In the genomic region with DNA sequence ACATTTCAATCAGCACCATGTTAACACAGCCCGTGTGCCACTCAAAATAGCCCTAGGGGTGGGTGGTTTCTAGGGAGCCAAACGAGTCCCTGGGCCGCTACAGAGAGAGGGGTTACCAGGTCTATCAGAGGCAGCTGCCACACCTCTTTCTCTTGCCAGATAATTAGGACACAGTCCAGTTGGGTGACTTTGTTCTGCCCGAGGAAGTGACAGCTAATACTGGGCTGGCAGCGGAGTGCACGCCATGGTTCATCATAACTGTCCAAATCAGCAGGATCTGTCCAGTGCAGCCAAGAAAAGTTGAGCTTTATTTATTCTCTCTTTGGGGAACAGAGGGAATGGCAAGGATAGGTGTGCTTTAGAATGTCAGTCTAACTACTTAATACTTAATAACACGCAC, we compare ENCODE assay signal across 28 cellular contexts.
"Had no signal": no experiment of that assay in that cellular context is flagged by ENCODE, and none has a peak within 500 bp of the region (broad histone marks: within the 10 kb centered on the region; RNA-seq: fewer than 3 reads in every experiment).

No MANE protein-coding gene starts in this region.

- H3K4me3 Mint-ChIP-seq: activated CD4-positive, alpha-beta memory T cell treated with anti-CD3 and anti-CD28 coated beads for 36 hours; activated CD4-positive, alpha-beta T cell treated with anti-CD3 and anti-CD28 coated beads for 36 hours; activated CD4-positive, alpha-beta T cell treated with anti-CD3 and anti-CD28 coated beads, Interleukin-2, amount 10 ng/mL, durations not matched to agents 24 days and 14 days; activated CD8-positive, alpha-beta memory T cell treated with anti-CD3 and anti-CD28 coated beads, Interleukin-2, amount 10 ng/mL, durations not matched to agents 7 days and 5 days; activated CD8-positive, alpha-beta T cell treated with anti-CD3 and anti-CD28 coated beads, Interleukin-2, amount 10 ng/mL, durations not matched to agents 7 days and 5 days; activated naive CD4-positive, alpha-beta T cell treated with anti-CD3 and anti-CD28 coated beads, Interleukin-2, amount 10 ng/mL, durations not matched to agents 7 days and 5 days; activated naive CD8-positive, alpha-beta T cell treated with anti-CD3 and anti-CD28 coated beads, Interleukin-2, amount 10 ng/mL, durations not matched to agents 7 days and 5 days; activated T-helper 1 cell treated with anti-CD3 and anti-CD28 coated beads, Interleukin-12 subunit alpha, Interleukin-12 subunit beta, Interleukin-2, Interleukin-4 antibody, amounts not matched to agents 30 ng/mL and 10 ng/mL and 1 ng/mL, durations not matched to agents 14 hours and 24 hours and 36 hours; central memory CD8-positive, alpha-beta T cell had no signal

- H3K9me3 ChIP-seq: colonic mucosa, esophagus squamous epithelium, gastroesophageal sphincter had no signal

- H3K27ac Mint-ChIP-seq: activated CD4-positive, alpha-beta memory T cell treated with anti-CD3 and anti-CD28 coated beads for 36 hours; activated CD4-positive, alpha-beta T cell treated with anti-CD3 and anti-CD28 coated beads for 36 hours; activated CD4-positive, alpha-beta T cell treated with anti-CD3 and anti-CD28 coated beads, Interleukin-2, amount 10 ng/mL, durations not matched to agents 24 days and 14 days; activated CD8-positive, alpha-beta memory T cell treated with anti-CD3 and anti-CD28 coated beads, Interleukin-2, amount 10 ng/mL, durations not matched to agents 7 days and 5 days; activated CD8-positive, alpha-beta T cell treated with anti-CD3 and anti-CD28 coated beads, Interleukin-2, amount 10 ng/mL, durations not matched to agents 7 days and 5 days; activated naive CD4-positive, alpha-beta T cell treated with anti-CD3 and anti-CD28 coated beads, Interleukin-2, amount 10 ng/mL, durations not matched to agents 7 days and 5 days; activated naive CD4-positive, alpha-beta T cell treated with anti-CD3 and anti-CD28 coated beads, Interleukin-2, amount 50 U/mL, for 72 hours; activated naive CD8-positive, alpha-beta T cell treated with anti-CD3 and anti-CD28 coated beads, Interleukin-2, amount 10 ng/mL, durations not matched to agents 7 days and 5 days; activated T-helper 1 cell treated with anti-CD3 and anti-CD28 coated beads, Interleukin-12 subunit alpha, Interleukin-12 subunit beta, Interleukin-2, Interleukin-4 antibody, amounts not matched to agents 30 ng/mL and 10 ng/mL and 1 ng/mL, durations not matched to agents 14 hours and 24 hours and 36 hours; activated T-helper 2 cell treated with anti-CD3 and anti-CD28 coated beads, Interferon-gamma antibody, Interleukin-2, Interleukin-4, amounts not matched to agents 10 μg/mL and 5 μg/mL and 100 μg/mL, durations not matched to agents 14 hours and 24 hours and 36 hours had no signal

- ATAC-seq: activated CD4-positive, alpha-beta T cell treated with anti-CD3 and anti-CD28 coated beads for 36 hours; activated CD8-positive, alpha-beta memory T cell treated with anti-CD3 and anti-CD28 coated beads, Interleukin-2, amount 10 ng/mL, durations not matched to agents 7 days and 5 days; activated CD8-positive, alpha-beta T cell treated with anti-CD3 and anti-CD28 coated beads, Interleukin-2, amount 10 ng/mL, durations not matched to agents 7 days and 5 days; activated naive CD4-positive, alpha-beta T cell treated with anti-CD3 and anti-CD28 coated beads, Interleukin-2, amount 50 U/mL, for 72 hours; gastroesophageal sphincter; heart right ventricle had no signal

- H3K27me3 Mint-ChIP-seq: activated CD4-positive, alpha-beta memory T cell treated with anti-CD3 and anti-CD28 coated beads for 36 hours; activated CD4-positive, alpha-beta T cell treated with anti-CD3 and anti-CD28 coated beads for 36 hours; activated CD4-positive, alpha-beta T cell treated with anti-CD3 and anti-CD28 coated beads, Interleukin-2, amount 10 ng/mL, durations not matched to agents 24 days and 14 days; activated CD8-positive, alpha-beta memory T cell treated with anti-CD3 and anti-CD28 coated beads, Interleukin-2, amount 10 ng/mL, durations not matched to agents 7 days and 5 days; activated naive CD4-positive, alpha-beta T cell treated with anti-CD3 and anti-CD28 coated beads, Interleukin-2, amount 10 ng/mL, durations not matched to agents 7 days and 5 days; activated naive CD8-positive, alpha-beta T cell treated with anti-CD3 and anti-CD28 coated beads, Interleukin-2, amount 10 ng/mL, durations not matched to agents 7 days and 5 days; central memory CD8-positive, alpha-beta T cell had no signal

- DNase-seq: activated CD4-positive, alpha-beta memory T cell treated with anti-CD3 and anti-CD28 coated beads for 36 hours; activated CD4-positive, alpha-beta T cell treated with anti-CD3 and anti-CD28 coated beads for 36 hours; activated CD4-positive, alpha-beta T cell treated with anti-CD3 and anti-CD28 coated beads, Interleukin-2, amount 10 ng/mL, durations not matched to agents 24 days and 14 days; activated CD4-positive, CD25-positive, alpha-beta regulatory T cell; activated CD4-positive, CD25-positive, alpha-beta regulatory T cell treated with anti-CD3 and anti-CD28 coated beads, Interleukin-2, amount 50 U/mL, for 72 hours; activated CD8-positive, alpha-beta memory T cell treated with anti-CD3 and anti-CD28 coated beads, Interleukin-2, amount 10 ng/mL, durations not matched to agents 7 days and 5 days; activated CD8-positive, alpha-beta memory T cell treated with anti-CD3 and anti-CD28 coated beads, Interleukin-2, amount 50 U/mL, for 4 hours; activated CD8-positive, alpha-beta T cell treated with anti-CD3 and anti-CD28 coated beads, Interleukin-2, amount 10 ng/mL, durations not matched to agents 7 days and 5 days; activated effector memory CD4-positive, alpha-beta T cell treated with anti-CD3 and anti-CD28 coated beads, Interleukin-2, amount 50 U/mL, for 16 hours; activated naive CD4-positive, alpha-beta T cell; activated naive CD4-positive, alpha-beta T cell treated with anti-CD3 and anti-CD28 coated beads, Interleukin-2, amount 10 ng/mL, durations not matched to agents 7 days and 5 days; activated naive CD8-positive, alpha-beta T cell treated with anti-CD3 and anti-CD28 coated beads, Interleukin-2, amount 10 ng/mL, durations not matched to agents 7 days and 5 days; activated T-cell treated with anti-CD3 and anti-CD28 coated beads, Interleukin-2, amount 50 U/mL, for 1 hour; activated T-cell treated with anti-CD3 and anti-CD28 coated beads, Interleukin-2, amount 50 U/mL, for 48 hours; amniotic stem cell; anterior cingulate cortex; brain microvascular endothelial cell; colonic mucosa; effector CD8-positive, alpha-beta T cell; esophagus squamous epithelium; foreskin melanocyte; heart right ventricle; T-helper 2 cell had no signal

- H3K4me1 Mint-ChIP-seq: activated CD4-positive, alpha-beta T cell treated with anti-CD3 and anti-CD28 coated beads for 36 hours; activated CD4-positive, alpha-beta T cell treated with anti-CD3 and anti-CD28 coated beads, Interleukin-2, amount 10 ng/mL, durations not matched to agents 24 days and 14 days; activated CD8-positive, alpha-beta memory T cell treated with anti-CD3 and anti-CD28 coated beads, Interleukin-2, amount 10 ng/mL, durations not matched to agents 7 days and 5 days; activated naive CD4-positive, alpha-beta T cell treated with anti-CD3 and anti-CD28 coated beads, Interleukin-2, amount 10 ng/mL, durations not matched to agents 7 days and 5 days; activated naive CD8-positive, alpha-beta T cell treated with anti-CD3 and anti-CD28 coated beads, Interleukin-2, amount 10 ng/mL, durations not matched to agents 7 days and 5 days; central memory CD8-positive, alpha-beta T cell had no signal

- H3K36me3 Mint-ChIP-seq: activated CD4-positive, alpha-beta memory T cell treated with anti-CD3 and anti-CD28 coated beads for 36 hours; activated CD8-positive, alpha-beta memory T cell treated with anti-CD3 and anti-CD28 coated beads, Interleukin-2, amount 10 ng/mL, durations not matched to agents 7 days and 5 days; activated naive CD4-positive, alpha-beta T cell treated with anti-CD3 and anti-CD28 coated beads, Interleukin-2, amount 10 ng/mL, durations not matched to agents 7 days and 5 days; activated naive CD4-positive, alpha-beta T cell treated with anti-CD3 and anti-CD28 coated beads, Interleukin-2, amount 50 U/mL, for 72 hours; activated naive CD8-positive, alpha-beta T cell treated with anti-CD3 and anti-CD28 coated beads, Interleukin-2, amount 10 ng/mL, durations not matched to agents 7 days and 5 days had no signal
